18 cellular contexts compared by ENCODE assay signal in the genomic region with DNA sequence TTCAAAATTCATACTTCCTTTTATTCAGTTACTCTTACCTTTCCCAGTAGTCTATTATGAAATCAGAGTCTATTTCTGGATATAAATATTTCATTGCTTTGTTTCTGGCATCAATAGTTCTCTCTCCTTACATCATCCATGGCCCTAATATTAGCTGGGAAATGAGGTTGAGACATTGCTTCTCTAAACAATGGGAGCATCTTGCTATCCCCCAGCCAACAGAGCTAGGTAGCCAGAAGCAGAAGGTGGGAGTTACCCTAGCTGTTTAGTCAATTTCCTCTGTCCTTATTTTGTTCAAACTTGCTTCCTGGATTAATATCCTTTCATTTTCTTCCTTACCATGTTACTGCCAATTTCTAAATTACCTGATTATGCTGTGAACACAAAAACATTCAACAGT.
A peak's percentile ranks its signal among the peaks of the same experiment; 100 is the strongest.
DNase-seq lines count a peak whose midpoint lies in the region; ATAC-seq and TF ChIP-seq lines count a peak whose summit lies in the region.
"Had no signal": no experiment of that assay in that cellular context is flagged by ENCODE, and none has a peak within 500 bp of the region (broad histone marks: within the 10 kb centered on the region; RNA-seq: fewer than 3 reads in every experiment).

No MANE protein-coding gene starts in this region.

- ATAC-seq in Right ventricle myocardium inferior: peak; percentile 39
- ATAC-seq in thoracic aorta (ENCODE audit: insufficient number of reproducible peaks, low FRiP score, low read depth): peak; percentile 23

- no peak for DNase-seq in Right ventricle myocardium inferior (ENCODE audit: missing footprints)
- DNase-seq in cardiac septum (ENCODE audit: low spot score): no peak
- peak; percentile 42 for DNase-seq in NCI-H748 treated with DMSO at 0.1 percent for 48 hours (lab: John Stamatoyannopoulos, UW)
- no peak for DNase-seq in left ventricle myocardium inferior
- no peak for DNase-seq in thoracic aorta (ENCODE audit: low spot score)
- DNase-seq in NCI-H1930 (lab: John Stamatoyannopoulos, UW): no peak
- no peak for DNase-seq in nucleus accumbens (lab: John Stamatoyannopoulos, UW)
- DNase-seq: C1 segment of cervical spinal cord; CD8-positive, alpha-beta memory T cell; GDM1; GM23248; NCI-H2107; NCI-H226; NCI-H524; SHP77 had no signal

- H3K27ac ChIP-seq in left ventricle myocardium inferior (replicated peaks) (peak overlapping the region; percentile 44), thoracic aorta (no peak overlapping the region)
- H3K27ac ChIP-seq: GM23248, KMS-11, SK-N-MC had no signal

- intact Hi-C loops in Right ventricle myocardium inferior (cut with DNase I): loop anchor here (10.0 kb wide), 1 partner anchor 287 kb away; no protein-coding TSS in a partner anchor
- intact Hi-C loops in cardiac septum (cut with DNase I): no loop called here
- intact Hi-C loops in left ventricle myocardium inferior (cut with micrococcal nuclease): no loop called here

- TF ChIP-seq CTCF in left ventricle myocardium inferior (IDR thresholded peaks at IDR 0.05; ENCODE audit: borderline replicate concordance) (no peak), thoracic aorta (IDR thresholded peaks at IDR 0.05) (no peak)

- no peaks in the 10 kb centered on the region for H3K36me3 ChIP-seq in left ventricle myocardium inferior
- no peaks in the 10 kb centered on the region for H3K36me3 ChIP-seq in thoracic aorta
- H3K36me3 ChIP-seq: HAP-1 had no signal

- H3K27me3 ChIP-seq in left ventricle myocardium inferior (ENCODE audit: low read depth) (no peaks in the 10 kb centered on the region), thoracic aorta (replicated peaks; ENCODE audit: insufficient read depth) (no peaks in the 10 kb centered on the region)

- no peak overlapping the region for H3K4me3 ChIP-seq in left ventricle myocardium inferior
- H3K4me3 ChIP-seq in thoracic aorta: no peak overlapping the region
- H3K4me3 ChIP-seq: GM23248, HAP-1, SK-N-MC had no signal

- H3K4me1 ChIP-seq in left ventricle myocardium inferior (peaks cover 13% of the 10 kb centered on the region), thoracic aorta (ENCODE audit: control insufficient read depth in 1 of 2, low read depth in 2 of 2) (peaks cover 4 to 20% of the 10 kb centered on the region in 2 donors)

- H3K9me3 ChIP-seq in left ventricle myocardium inferior (replicated peaks): no peaks in the 10 kb centered on the region
- H3K9me3 ChIP-seq in thoracic aorta: no peaks in the 10 kb centered on the region
- H3K9me3 ChIP-seq: HAP-1 had no signal
